Comparison of ENCODE assay signal across 1 cellular context in genomic region chr1:93749894-93750301, GRCh38.
TF ChIP-seq lines count a peak whose summit lies in the region.

No MANE protein-coding gene starts in this region.

TF ChIP-seq in HepG2, 621 proteins besides CTCF, POLR2A, EP300 and RAD21 (continued from another document):
- TF ChIP-seq ZBTB40 (IDR thresholded peaks at IDR 0.05) = no peak
- TF ChIP-seq ZBTB40 (CRISPR knock-in tag; IDR thresholded peaks at IDR 0.05) = no peak
- TF ChIP-seq SAP130 (CRISPR knock-in tag; IDR thresholded peaks at IDR 0.05; ENCODE audit: low read depth) = no peak
- TF ChIP-seq FOXA1 (IDR thresholded peaks at IDR 0.05) = no peak
- no peak for TF ChIP-seq FOXA1 (CRISPR knock-in tag; IDR thresholded peaks at IDR 0.05)
- no peak for TF ChIP-seq BRF2 (CRISPR knock-in tag; IDR thresholded peaks at IDR 0.05)
- TF ChIP-seq ZNF362 (CRISPR knock-in tag; IDR thresholded peaks at IDR 0.05; ENCODE audit: borderline replicate concordance) = no peak
- TF ChIP-seq NR2F1 (CRISPR knock-in tag; IDR thresholded peaks at IDR 0.05) = no peak
- no peak for TF ChIP-seq ZNF10 (CRISPR knock-in tag; IDR thresholded peaks at IDR 0.05; ENCODE audit: borderline replicate concordance, low read depth)
- TF ChIP-seq ZNF143 (CRISPR knock-in tag; IDR thresholded peaks at IDR 0.05) = no peak
- TF ChIP-seq ZNF446 (CRISPR knock-in tag; IDR thresholded peaks at IDR 0.05) = no peak
- TF ChIP-seq PRDM15 (CRISPR knock-in tag; IDR thresholded peaks at IDR 0.05) = no peak
- TF ChIP-seq ESRRA (CRISPR knock-in tag; IDR thresholded peaks at IDR 0.05; ENCODE audit: low read depth) = no peak
- no peak for TF ChIP-seq ZNF407 (CRISPR knock-in tag; IDR thresholded peaks at IDR 0.05; ENCODE audit: not compliant biosample characterization)
- no peak for TF ChIP-seq ZNF234 (CRISPR knock-in tag; conservative IDR thresholded peaks at IDR 0.05)
- no peak for TF ChIP-seq AHDC1 (CRISPR knock-in tag; IDR thresholded peaks at IDR 0.05; ENCODE audit: borderline replicate concordance)
- no peak for TF ChIP-seq ZNF224 (CRISPR knock-in tag; IDR thresholded peaks at IDR 0.05)
- TF ChIP-seq ZNF674 (CRISPR knock-in tag; IDR thresholded peaks at IDR 0.05; ENCODE audit: low read depth) = no peak
